9 cellular contexts compared by ENCODE assay signal in the genomic region with DNA sequence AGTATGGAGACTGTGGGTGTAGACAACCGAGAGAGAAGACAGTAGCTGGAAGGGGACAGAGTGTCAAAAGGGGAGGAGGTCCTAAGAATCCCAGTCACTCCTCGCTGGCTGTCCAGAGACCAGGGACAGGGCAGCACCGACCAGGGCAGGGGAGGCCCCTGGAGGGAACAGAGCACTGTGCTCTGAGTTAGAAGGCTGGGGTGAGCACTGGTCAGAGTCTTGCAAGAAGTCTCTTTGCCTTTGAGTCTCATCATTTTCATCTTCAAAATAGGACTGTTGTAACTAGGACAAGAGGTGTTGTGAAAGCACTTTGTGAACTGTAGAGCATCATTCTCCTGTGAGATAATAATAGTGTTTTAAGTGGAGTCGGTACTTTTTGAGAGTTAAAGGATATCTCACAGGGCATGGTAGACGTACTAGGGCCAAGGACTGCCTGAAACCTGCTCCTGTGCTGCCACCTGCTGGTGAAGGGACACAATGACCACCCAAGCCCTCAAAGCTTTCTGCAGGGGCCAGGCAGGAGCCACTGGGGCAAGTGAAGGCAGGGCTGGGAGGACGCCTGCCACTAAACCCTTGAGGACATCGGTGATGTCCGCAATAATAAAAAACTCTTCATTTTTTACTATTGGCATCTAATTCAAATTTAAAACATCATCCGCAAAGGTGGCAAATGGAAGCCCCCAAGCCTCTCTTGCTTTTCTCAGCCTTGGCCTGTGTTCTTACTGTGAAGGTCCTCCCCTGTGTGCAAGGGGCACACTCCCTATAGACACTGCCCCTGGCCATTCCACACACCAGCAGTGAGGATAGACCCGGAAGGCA. TPM values are rescaled to one million over a fixed set of nuclear protein-coding genes. Genes with fewer than 3 reads are reported as not detected.
DNase-seq lines count a peak whose midpoint lies in the region; ATAC-seq and TF ChIP-seq lines count a peak whose summit lies in the region.
"Had no signal": no experiment of that assay in that cellular context is flagged by ENCODE, and none has a peak within 500 bp of the region (broad histone marks: within the 10 kb centered on the region; RNA-seq: fewer than 3 reads in every experiment).

No MANE protein-coding gene starts in this region.

- H3K27ac Mint-ChIP-seq in Caco-2 (ENCODE audit: unreplicated experiment), result peak overlapping the region; percentile 54
- no peak overlapping the region for H3K27ac Mint-ChIP-seq in naive thymus-derived CD4-positive, alpha-beta T cell

- no peak overlapping the region for H2AFZ ChIP-seq in OCI-LY3 (ENCODE audit: low read depth, low read length)

- H3K4me1 Mint-ChIP-seq in Caco-2 (ENCODE audit: low read depth, unreplicated experiment), result peaks cover 18% of the 10 kb centered on the region
- H3K4me1 Mint-ChIP-seq in naive thymus-derived CD4-positive, alpha-beta T cell, result peaks cover 0 to 5% (median 0%) of the 10 kb centered on the region in 7 donors

- no peaks in the 10 kb centered on the region for H3K36me3 Mint-ChIP-seq in Caco-2 (ENCODE audit: insufficient read depth, unreplicated experiment)
- no peaks in the 10 kb centered on the region for H3K36me3 Mint-ChIP-seq in naive thymus-derived CD4-positive, alpha-beta T cell

- H3K4me1 ChIP-seq in Caco-2 (peaks cover 19% of the 10 kb centered on the region), OCI-LY3 (ENCODE audit: low read length) (no peaks in the 10 kb centered on the region)
- no peaks in the 10 kb centered on the region for H3K4me1 ChIP-seq in naive thymus-derived CD4-positive, alpha-beta T cell (ENCODE audit: control insufficient read depth in 2 of 2, insufficient read depth in 2 of 2, low read length in 2 of 2)

- no peak overlapping the region for H3K4me2 ChIP-seq in OCI-LY3 (ENCODE audit: low read length)

- peak; percentile 86 for ATAC-seq in GM21447 (IDR thresholded peaks at IDR 0.05; ENCODE audit: unreplicated experiment)
- ATAC-seq in naive thymus-derived CD4-positive, alpha-beta T cell, result peak; percentile 90

- POLR2A ChIA-PET in Caco-2 (lab: Charles Lee), result no interaction called here
- POLR2A ChIA-PET in naive thymus-derived CD4-positive, alpha-beta T cell (lab: Charles Lee), result no interaction called here

- H3K9me3 Mint-ChIP-seq in Caco-2 (ENCODE audit: unreplicated experiment), result no peaks in the 10 kb centered on the region
- peaks cover 0 to 1% (median 0%) of the 10 kb centered on the region in 11 donors for H3K9me3 Mint-ChIP-seq in naive thymus-derived CD4-positive, alpha-beta T cell

- H3K27me3 ChIP-seq in Caco-2 (replicated peaks; ENCODE audit: control insufficient read depth, insufficient read depth, low read length), result no peaks in the 10 kb centered on the region
- peaks cover 6% of the 10 kb centered on the region; the same call in 1 of the 2 replicates for H3K27me3 ChIP-seq in OCI-LY3 (ENCODE audit: low read depth, low read length)
- peaks cover 0 to 2% of the 10 kb centered on the region in 2 donors for H3K27me3 ChIP-seq in naive thymus-derived CD4-positive, alpha-beta T cell (ENCODE audit: control insufficient read depth in 2 of 2, insufficient read depth in 2 of 2, low read length in 2 of 2)

- no peak overlapping the region for H3K4me3 Mint-ChIP-seq in Caco-2 (ENCODE audit: unreplicated experiment)
- no peak overlapping the region for H3K4me3 Mint-ChIP-seq in naive thymus-derived CD4-positive, alpha-beta T cell

- H4K20me1 ChIP-seq in OCI-LY3 (ENCODE audit: insufficient read depth, low read length), result no peaks in the 10 kb centered on the region

- no peak overlapping the region for H3K9ac ChIP-seq in OCI-LY3 (ENCODE audit: low read length)

- intact Hi-C loops in Caco-2 (cut with micrococcal nuclease; ENCODE audit: unreplicated experiment), result loop anchor here (1.0 to 10.0 kb wide), 6 partner anchors 41 to 383 kb away; no protein-coding TSS in a partner anchor
- intact Hi-C loops in naive thymus-derived CD4-positive, alpha-beta T cell (cut with micrococcal nuclease), result loop anchor here (1.0 to 5.0 kb wide), 9 partner anchors 57 to 582 kb away; partner anchors contain the start of genes HMGXB3 (in 1 of the 2) and TIGD6 (in 1 of the 2)

- no peak for TF ChIP-seq EP300 in Ishikawa (IDR thresholded peaks at IDR 0.05; ENCODE audit: borderline replicate concordance)

- H3K9me3 ChIP-seq in Caco-2 (no peaks in the 10 kb centered on the region), OCI-LY3 (ENCODE audit: insufficient read depth, low read length) (no peaks in the 10 kb centered on the region)
- H3K9me3 ChIP-seq in naive thymus-derived CD4-positive, alpha-beta T cell (ENCODE audit: control insufficient read depth in 2 of 3, low read length in 3 of 3), result no peaks in the 10 kb centered on the region

- BruUV-seq in Caco-2 (replicated peaks; lab: Mats Ljungman, UMichigan), result no TSS peak

- DNase-seq in Caco-2, result peak; percentile 83 to 89
- peak; percentile 39 for DNase-seq in activated CD8-positive, alpha-beta memory T cell treated with anti-CD3 and anti-CD28 coated beads, Interleukin-2, amount 50 U/mL, for 24 hours (ENCODE audit: extremely low read depth)
- peak; percentile 25 for DNase-seq in epithelial cell of proximal tubule (ENCODE audit: low read depth)
- DNase-seq in naive thymus-derived CD4-positive, alpha-beta T cell, result peak; percentile 51 to 81 (median 70)
- peak; percentile 55 for DNase-seq in stimulated activated CD8-positive, alpha-beta memory T cell treated with anti-CD3 and anti-CD28 coated beads, Interleukin-7, amount 100 ng/mL, for 48 hours (ENCODE audit: extremely low read depth in 1 of 2, low read depth in 1 of 2)

- H3K4me3 ChIP-seq in Caco-2 (ENCODE audit: low read depth, low read length) (no peak overlapping the region), OCI-LY3 (ENCODE audit: low read length) (no peak overlapping the region), epithelial cell of proximal tubule (ENCODE audit: low read depth, low read length) (no peak overlapping the region)
- H3K4me3 ChIP-seq in naive thymus-derived CD4-positive, alpha-beta T cell (ENCODE audit: low read length), result no peak overlapping the region

- H3K79me2 ChIP-seq in OCI-LY3 (ENCODE audit: low read length), result no peaks in the 10 kb centered on the region

- TF ChIP-seq RAD21 in Ishikawa (IDR thresholded peaks at IDR 0.05; ENCODE audit: low read depth), result peak; percentile 95

- H3K27me3 Mint-ChIP-seq in Caco-2 (ENCODE audit: insufficient read depth, unreplicated experiment), result no peaks in the 10 kb centered on the region
- H3K27me3 Mint-ChIP-seq in naive thymus-derived CD4-positive, alpha-beta T cell, result peaks cover 0 to 14% (median 2%) of the 10 kb centered on the region in 5 donors

- no peak overlapping the region for H3K27ac ChIP-seq in OCI-LY3 (ENCODE audit: low read length)
- no peak overlapping the region for H3K27ac ChIP-seq in naive thymus-derived CD4-positive, alpha-beta T cell (ENCODE audit: low read depth, low read length)

- TF ChIP-seq CTCF in Caco-2 (IDR thresholded peaks at IDR 0.05; ENCODE audit: insufficient read depth in 1 of 2, low read depth in 1 of 2, low read length in 1 of 2, severe bottlenecking in 1 of 2, unreplicated experiment in 1 of 2) (peak; percentile 83 to 93), OCI-LY3 (IDR thresholded peaks at IDR 0.05; ENCODE audit: low read depth, low read length) (peak; percentile 78), epithelial cell of proximal tubule (conservative IDR thresholded peaks at IDR 0.05; ENCODE audit: low read depth, low read length) (peak; percentile 85)

- CTCF ChIA-PET in Caco-2 (lab: Charles Lee), result interaction anchor here (0.6 to 1.6 kb wide), 8 partner anchors 12 to 808 kb away, joined by 3 to 7 read pairs (median 3); no protein-coding TSS in a partner anchor
- CTCF ChIA-PET in naive thymus-derived CD4-positive, alpha-beta T cell (lab: Charles Lee), result interaction anchor here (0.9 to 1.3 kb wide), 3 partner anchors 88 to 268 kb away, joined by 3 read pairs; no protein-coding TSS in a partner anchor

- H3K36me3 ChIP-seq in Caco-2 (ENCODE audit: control insufficient read depth, insufficient read depth, low read length), result no peaks in the 10 kb centered on the region
- H3K36me3 ChIP-seq in OCI-LY3 (replicated peaks; ENCODE audit: low read depth, low read length), result no peaks in the 10 kb centered on the region
- H3K36me3 ChIP-seq in naive thymus-derived CD4-positive, alpha-beta T cell (ENCODE audit: control insufficient read depth in 2 of 3, insufficient read depth in 3 of 3, low read length in 3 of 3), result no peaks in the 10 kb centered on the region

TF ChIP-seq in Ishikawa, 13 proteins besides CTCF, POLR2A, EP300 and RAD21 (continues in another document):
- no peak for TF ChIP-seq FOXM1 (IDR thresholded peaks at IDR 0.05; ENCODE audit: borderline replicate concordance, low read depth)
- no peak for TF ChIP-seq TCF12 (IDR thresholded peaks at IDR 0.05; ENCODE audit: low read depth)
- TF ChIP-seq CEBPB (IDR thresholded peaks at IDR 0.05), result no peak
- TF ChIP-seq TAF1 (IDR thresholded peaks at IDR 0.05; ENCODE audit: low read depth), result no peak
- TF ChIP-seq, protein P1, sequence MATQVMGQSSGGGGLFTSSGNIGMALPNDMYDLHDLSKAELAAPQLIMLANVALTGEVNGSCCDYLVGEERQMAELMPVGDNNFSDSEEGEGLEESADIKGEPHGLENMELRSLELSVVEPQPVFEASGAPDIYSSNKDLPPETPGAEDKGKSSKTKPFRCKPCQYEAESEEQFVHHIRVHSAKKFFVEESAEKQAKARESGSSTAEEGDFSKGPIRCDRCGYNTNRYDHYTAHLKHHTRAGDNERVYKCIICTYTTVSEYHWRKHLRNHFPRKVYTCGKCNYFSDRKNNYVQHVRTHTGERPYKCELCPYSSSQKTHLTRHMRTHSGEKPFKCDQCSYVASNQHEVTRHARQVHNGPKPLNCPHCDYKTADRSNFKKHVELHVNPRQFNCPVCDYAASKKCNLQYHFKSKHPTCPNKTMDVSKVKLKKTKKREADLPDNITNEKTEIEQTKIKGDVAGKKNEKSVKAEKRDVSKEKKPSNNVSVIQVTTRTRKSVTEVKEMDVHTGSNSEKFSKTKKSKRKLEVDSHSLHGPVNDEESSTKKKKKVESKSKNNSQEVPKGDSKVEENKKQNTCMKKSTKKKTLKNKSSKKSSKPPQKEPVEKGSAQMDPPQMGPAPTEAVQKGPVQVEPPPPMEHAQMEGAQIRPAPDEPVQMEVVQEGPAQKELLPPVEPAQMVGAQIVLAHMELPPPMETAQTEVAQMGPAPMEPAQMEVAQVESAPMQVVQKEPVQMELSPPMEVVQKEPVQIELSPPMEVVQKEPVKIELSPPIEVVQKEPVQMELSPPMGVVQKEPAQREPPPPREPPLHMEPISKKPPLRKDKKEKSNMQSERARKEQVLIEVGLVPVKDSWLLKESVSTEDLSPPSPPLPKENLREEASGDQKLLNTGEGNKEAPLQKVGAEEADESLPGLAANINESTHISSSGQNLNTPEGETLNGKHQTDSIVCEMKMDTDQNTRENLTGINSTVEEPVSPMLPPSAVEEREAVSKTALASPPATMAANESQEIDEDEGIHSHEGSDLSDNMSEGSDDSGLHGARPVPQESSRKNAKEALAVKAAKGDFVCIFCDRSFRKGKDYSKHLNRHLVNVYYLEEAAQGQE (IDR thresholded peaks at IDR 0.05; ENCODE audit: low read depth), result no peak
- no peak for TF ChIP-seq ZBTB7A (IDR thresholded peaks at IDR 0.05; ENCODE audit: low read depth)
- no peak for TF ChIP-seq EGR1 (IDR thresholded peaks at IDR 0.05)

RNA-seq across cellular contexts. Expression of gene SLC6A7, which starts 28.2 kb away (rescaled TPM):
- total RNA-seq in Caco-2 (2022) (not detected in 2 replicates), epithelial cell of proximal tubule (not detected in 2 replicates)
- total RNA-seq in naive thymus-derived CD4-positive, alpha-beta T cell, result not detected
- not detected for polyA plus RNA-seq in naive thymus-derived CD4-positive, alpha-beta T cell
- polyA plus RNA-seq: adipose tissue had no signal

RNA-seq across cellular contexts. Expression of gene CDX1, which starts 51.5 kb away (rescaled TPM):
- 0.29 and 0.65 TPM in 2 replicates for total RNA-seq in Caco-2 (2022)
- total RNA-seq in epithelial cell of proximal tubule, result not detected in 2 replicates
- not detected for total RNA-seq in naive thymus-derived CD4-positive, alpha-beta T cell
- polyA plus RNA-seq in naive thymus-derived CD4-positive, alpha-beta T cell, result not detected

Comparison
In these comparisons a context has a peak if more than half of its experiments do, and no peak if none do; other contexts are left out.
1. DNase-seq: peak in every context shown above with its lines; median percentile 86 in Caco-2; 70 in naive thymus-derived CD4-positive, alpha-beta T cell; 55 in stimulated activated CD8-positive, alpha-beta memory T cell treated with anti-CD3 and anti-CD28 coated beads, Interleukin-7, amount 100 ng/mL, for 48 hours; 39 in activated CD8-positive, alpha-beta memory T cell treated with anti-CD3 and anti-CD28 coated beads, Interleukin-2, amount 50 U/mL, for 24 hours; 25 in epithelial cell of proximal tubule.